ENCODE assay signal across 19 cellular contexts in genomic region chr3:100715176-100715575, GRCh38.
"Had no signal": no experiment of that assay in that cellular context is flagged by ENCODE, and none has a peak within 500 bp of the region (broad histone marks: within the 10 kb centered on the region; RNA-seq: fewer than 3 reads in every experiment).

No MANE protein-coding gene starts in this region.

- ATAC-seq: esophagus mucosa; heart right ventricle; left lung; stimulated activated memory B cell treated with anti-CD40 and anti-IgM and Interleukin-4, amounts not matched to agents 10 μg/mL and 1 μg/mL and 100 μg/mL, for 72 hours; stimulated activated naive CD8-positive, alpha-beta T cell treated with anti-CD3 and anti-CD28 coated beads, Interleukin-15, amount 100 ng/mL, for 72 hours had no signal

- H3K9me3 ChIP-seq: heart right ventricle, left lung, ovary, right atrium auricular region, testis, tibial nerve had no signal

- DNase-seq: cortex of kidney; dorsolateral prefrontal cortex; effector CD8-positive, alpha-beta T cell; heart right ventricle; hypothalamus; islet precursor cell; left lung; mesendoderm; naive B cell; ovary; stimulated activated CD4-positive, alpha-beta T cell treated with anti-CD3 and anti-CD28 coated beads, Interleukin-4, amount 100 ng/mL, for 1 hour; stimulated activated CD8-positive, alpha-beta memory T cell treated with anti-CD3 and anti-CD28 coated beads, Interleukin-4, amount 100 ng/mL, for 48 hours; stimulated activated naive CD8-positive, alpha-beta T cell treated with anti-CD3 and anti-CD28 coated beads, Interleukin-15, amount 100 ng/mL, for 72 hours; testis had no signal

- H3K4me3 ChIP-seq: dorsolateral prefrontal cortex, heart right ventricle, left lung, lung, ovary, right atrium auricular region, testis, tibial nerve had no signal

- H3K27ac ChIP-seq: dorsolateral prefrontal cortex, heart right ventricle, left lung, ovary, right atrium auricular region, testis, tibial nerve had no signal

- H3K27me3 ChIP-seq: dorsolateral prefrontal cortex, heart right ventricle, left lung, ovary, right atrium auricular region, testis, tibial nerve had no signal

- H3K36me3 ChIP-seq: ovary had no signal
